In genomic region chr16:30446203-30446595, GRCh38 we compare ENCODE assay signal across 8 cellular contexts. TPM values are rescaled to one million over a fixed set of nuclear protein-coding genes. Genes with fewer than 3 reads are reported as not detected.
DNase-seq lines count a peak whose midpoint lies in the region; TF ChIP-seq lines count a peak whose summit lies in the region.

No MANE protein-coding gene starts in this region.

- peaks cover 20% of the 10 kb centered on the region for H3K36me3 ChIP-seq in SK-N-MC (ENCODE audit: insufficient read depth, low read length)
- H3K36me3 ChIP-seq in fibroblast of lung (ENCODE audit: control insufficient read depth, insufficient read depth, low read length): peaks cover 5% of the 10 kb centered on the region

- peak overlapping the region; percentile 84 for H2AFZ ChIP-seq in fibroblast of lung (ENCODE audit: low read length)

- H3K4me1 ChIP-seq in fibroblast of lung (ENCODE audit: control insufficient read depth, extremely low read depth, insufficient read depth, low read length): peaks cover 7% of the 10 kb centered on the region

- H3K9me3 ChIP-seq in SK-N-MC (ENCODE audit: low read depth, low read length) (no peaks in the 10 kb centered on the region), fibroblast of lung (ENCODE audit: control insufficient read depth, insufficient read depth, low read depth, low read length) (no peaks in the 10 kb centered on the region)

- no peaks in the 10 kb centered on the region for H3K27me3 ChIP-seq in fibroblast of lung (ENCODE audit: control insufficient read depth, insufficient read depth, low read length)

- DNase-seq in GM12864 (ENCODE audit: low read depth) (no peak), SK-N-MC (ENCODE audit: low read depth, low spot score) (no peak), fibroblast of lung (ENCODE audit: low read depth in 2 of 2) (no peak), retinal pigment epithelial cell (ENCODE audit: low read depth) (no peak), COLO668 (lab: John Stamatoyannopoulos, UW; ENCODE audit: unreplicated experiment) (no peak), NCI-H2107 (lab: John Stamatoyannopoulos, UW) (no peak), Kasumi-1 (lab: John Stamatoyannopoulos, UW) (no peak)
- DNase-seq in activated CD4-positive, CD25-positive, alpha-beta regulatory T cell treated with anti-CD3 and anti-CD28 coated beads, Interleukin-2, amount 50 U/mL, for 72 hours: no peak

- H3K79me2 ChIP-seq in fibroblast of lung (ENCODE audit: control insufficient read depth, insufficient read depth, low read length): peaks cover 11% of the 10 kb centered on the region

- H4K20me1 ChIP-seq in fibroblast of lung (ENCODE audit: control insufficient read depth, extremely low read depth, insufficient read depth, low read length): no peaks in the 10 kb centered on the region

- H3K9ac ChIP-seq in SK-N-MC (ENCODE audit: insufficient read length): peak overlapping the region; percentile 77
- H3K9ac ChIP-seq in fibroblast of lung (ENCODE audit: insufficient read depth, low read length): peak overlapping the region; percentile 20

- H3K27ac ChIP-seq in SK-N-MC (peak overlapping the region; percentile 94), fibroblast of lung (ENCODE audit: insufficient read depth, low read length) (peak overlapping the region; percentile 91)

- TF ChIP-seq CTCF in GM12864 (IDR thresholded peaks at IDR 0.05; ENCODE audit: low read depth, low read length, missing control alignments) (no peak), fibroblast of lung (conservative IDR thresholded peaks at IDR 0.05 in 1 of 2, IDR thresholded peaks at IDR 0.05 in 1 of 2; ENCODE audit: low read depth in 1 of 2, low read length in 2 of 2) (no peak), retinal pigment epithelial cell (conservative IDR thresholded peaks at IDR 0.05; ENCODE audit: low read depth, low read length) (no peak)

- H3K4me3 ChIP-seq in GM12864 (ENCODE audit: low read depth, low read length): peak overlapping the region; percentile 95
- H3K4me3 ChIP-seq in SK-N-MC: peak overlapping the region; percentile 98
- peak overlapping the region; percentile 79 to 99 (median 80) for H3K4me3 ChIP-seq in fibroblast of lung (replicated peaks in 1 of 4; ENCODE audit: control extremely low read depth in 1 of 4, insufficient read depth in 1 of 4, low read depth in 3 of 4, low read length in 4 of 4)
- peak overlapping the region; percentile 67 for H3K4me3 ChIP-seq in retinal pigment epithelial cell (ENCODE audit: low read length)

- H3K4me2 ChIP-seq in fibroblast of lung (ENCODE audit: extremely low read depth, insufficient read depth, low read length): peak overlapping the region; percentile 83

RNA-seq across cellular contexts. Expression of gene SEPHS2, which starts 0.5 kb away (rescaled TPM):
- 19.3 and 26.6 TPM in 2 replicates for total RNA-seq in fibroblast of lung
- polyA plus RNA-seq in fibroblast of lung: 39.3 and 41.8 TPM in 2 replicates
- 36.0 and 37.4 TPM in 2 replicates for polyA plus RNA-seq in fibroblast of lung (2012)
- polyA minus RNA-seq in fibroblast of lung (ENCODE audit: low replicate concordance): 6.7 and 10.1 TPM in 2 replicates

RNA-seq across cellular contexts. Expression of gene DCTPP1, which starts 16.4 kb away (rescaled TPM):
- 6.6 and 8.5 TPM in 2 replicates for total RNA-seq in fibroblast of lung
- 23.6 and 38.1 TPM in 2 replicates for polyA plus RNA-seq in fibroblast of lung
- 26.1 and 41.7 TPM in 2 replicates for polyA plus RNA-seq in fibroblast of lung (2012)
- 7.5 and 25.0 TPM in 2 replicates for polyA minus RNA-seq in fibroblast of lung (ENCODE audit: low replicate concordance)

RNA-seq across cellular contexts. Expression of gene ITGAL, which starts 26.3 kb away (rescaled TPM):
- total RNA-seq in fibroblast of lung: not detected in 2 replicates
- not detected in 2 replicates for polyA plus RNA-seq in fibroblast of lung
- polyA plus RNA-seq in fibroblast of lung (2012): not detected in 2 replicates
- not detected in 2 replicates for polyA minus RNA-seq in fibroblast of lung (ENCODE audit: low replicate concordance)

RNA-seq across cellular contexts. Expression of gene ZNF771, which starts 38.8 kb away (rescaled TPM):
- 8.4 and 10.5 TPM in 2 replicates for total RNA-seq in fibroblast of lung
- 3.1 and 4.5 TPM in 2 replicates for polyA plus RNA-seq in fibroblast of lung
- 3.5 and 8.0 TPM in 2 replicates for polyA plus RNA-seq in fibroblast of lung (2012)
- 1.4 and 4.7 TPM in 2 replicates for polyA minus RNA-seq in fibroblast of lung (ENCODE audit: low replicate concordance)

RNA-seq across cellular contexts. Expression of gene ZNF48, which starts 51.0 kb away (rescaled TPM):
- 7.3 and 7.7 TPM in 2 replicates for total RNA-seq in fibroblast of lung
- 3.2 and 4.0 TPM in 2 replicates for polyA plus RNA-seq in fibroblast of lung
- 3.6 and 4.4 TPM in 2 replicates for polyA plus RNA-seq in fibroblast of lung (2012)
- 3.7 and 5.3 TPM in 2 replicates for polyA minus RNA-seq in fibroblast of lung (ENCODE audit: low replicate concordance)
